1 cellular context compared by ENCODE assay signal in genomic region chr5:108748354-108749129, GRCh38.
TF ChIP-seq lines count a peak whose summit lies in the region.

No MANE protein-coding gene starts in this region.

TF ChIP-seq in SK-N-SH treated with all-trans-retinoic acid at 6 μM for 48 hours, 23 proteins besides CTCF, POLR2A, EP300 and RAD21 (continued from another document):
- no peak; the same call in 1 of the 2 replicates for TF ChIP-seq PATZ1 (CRISPR knock-in tag; IDR thresholded peaks at IDR 0.05; ENCODE audit: borderline replicate concordance)
- TF ChIP-seq ZNF70 (CRISPR knock-in tag; IDR thresholded peaks at IDR 0.05): no peak
- no peak for TF ChIP-seq TOX (CRISPR knock-in tag; IDR thresholded peaks at IDR 0.05; ENCODE audit: borderline replicate concordance)
- TF ChIP-seq PPARA (CRISPR knock-in tag; IDR thresholded peaks at IDR 0.05; ENCODE audit: borderline replicate concordance): no peak
- TF ChIP-seq ZFP30 (CRISPR knock-in tag; IDR thresholded peaks at IDR 0.05): no peak
- no peak for TF ChIP-seq SNAI2 (CRISPR knock-in tag; IDR thresholded peaks at IDR 0.05)
- TF ChIP-seq ISL1 (CRISPR knock-in tag; IDR thresholded peaks at IDR 0.05): no peak
